ENCODE assay signal across 8 cellular contexts in genomic region chr12:107092669-107093546, GRCh38. TPM values are rescaled to one million over a fixed set of nuclear protein-coding genes. Genes with fewer than 3 reads are reported as not detected.
DNase-seq lines count a peak whose midpoint lies in the region; ATAC-seq and TF ChIP-seq lines count a peak whose summit lies in the region.

No MANE protein-coding gene starts in this region.

- no peaks in the 10 kb centered on the region for H3K27me3 ChIP-seq in foreskin keratinocyte
- no peaks in the 10 kb centered on the region for H3K27me3 ChIP-seq in thoracic aorta (replicated peaks; ENCODE audit: insufficient read depth)

- H3K27ac ChIP-seq in foreskin keratinocyte (peak overlapping the region; percentile 66), thoracic aorta (peak overlapping the region; percentile 91 to 97)

- no peaks in the 10 kb centered on the region for H3K36me3 ChIP-seq in thoracic aorta

- DNase-seq in DMS153 (lab: John Stamatoyannopoulos, UW): peak; percentile 5
- DNase-seq in DMS153 treated with DMSO at 0.1 percent for 48 hours (lab: John Stamatoyannopoulos, UW; ENCODE audit: unreplicated experiment): no peak
- peak; percentile 5 for DNase-seq in NCI-H446 treated with DMSO at 0.1 percent for 48 hours (lab: John Stamatoyannopoulos, UW)
- DNase-seq in activated T-helper 1 cell treated with Interleukin-2 at 50 U/mL for 16 hours (ENCODE audit: low read depth): peak; percentile 39
- DNase-seq in foreskin keratinocyte: no peak
- DNase-seq in omental fat pad (ENCODE audit: low spot score): peak; percentile 52
- peak; percentile 22 for DNase-seq in thoracic aorta (ENCODE audit: low spot score)

- ATAC-seq in HG02763 (IDR thresholded peaks at IDR 0.05; ENCODE audit: unreplicated experiment): peak; percentile 23
- peak; percentile 43 for ATAC-seq in foreskin keratinocyte
- ATAC-seq in omental fat pad (ENCODE audit: low FRiP score): peak; percentile 48
- peak; percentile 11 for ATAC-seq in thoracic aorta (ENCODE audit: insufficient number of reproducible peaks, low FRiP score, low read depth)

- H3K9me3 ChIP-seq in thoracic aorta: no peaks in the 10 kb centered on the region

- TF ChIP-seq CTCF in foreskin keratinocyte (conservative IDR thresholded peaks at IDR 0.05) (no peak), omental fat pad (IDR thresholded peaks at IDR 0.05) (no peak), thoracic aorta (IDR thresholded peaks at IDR 0.05) (no peak)

- H3K4me3 ChIP-seq in thoracic aorta: peak overlapping the region; percentile 80

- H3K4me1 ChIP-seq in foreskin keratinocyte: peaks cover 5% of the 10 kb centered on the region
- H3K4me1 ChIP-seq in thoracic aorta (ENCODE audit: control insufficient read depth in 1 of 2, low read depth in 2 of 2): peaks cover 9 to 22% of the 10 kb centered on the region in 2 donors

RNA-seq across cellular contexts. Expression of gene CRY1, which starts 0.4 kb away (rescaled TPM):
- total RNA-seq in foreskin keratinocyte (8.6 and 12.0 TPM in 2 replicates), omental fat pad (10 to 100 TPM; 20.7 to 97.0 (median 52.9) TPM), thoracic aorta (10 to 100 TPM; 24.8 to 40.6 TPM)
- 3.6 and 5.5 TPM in 2 replicates for polyA plus RNA-seq in foreskin keratinocyte

Comparison
In these comparisons a context has a peak if more than half of its experiments do, and no peak if none do; other contexts are left out.
1. DNase-seq: peak in DMS153 (single experiment), NCI-H446 treated with DMSO at 0.1 percent for 48 hours (single experiment), activated T-helper 1 cell treated with Interleukin-2 at 50 U/mL for 16 hours (single experiment), omental fat pad (single experiment) and thoracic aorta (single experiment); none in DMS153 treated with DMSO at 0.1 percent for 48 hours (single experiment) and foreskin keratinocyte (0 of 2).
2. Peak in every context shown above with its lines, with median percentiles within 50 percentile points of each other: ATAC-seq.